In the genomic region with DNA sequence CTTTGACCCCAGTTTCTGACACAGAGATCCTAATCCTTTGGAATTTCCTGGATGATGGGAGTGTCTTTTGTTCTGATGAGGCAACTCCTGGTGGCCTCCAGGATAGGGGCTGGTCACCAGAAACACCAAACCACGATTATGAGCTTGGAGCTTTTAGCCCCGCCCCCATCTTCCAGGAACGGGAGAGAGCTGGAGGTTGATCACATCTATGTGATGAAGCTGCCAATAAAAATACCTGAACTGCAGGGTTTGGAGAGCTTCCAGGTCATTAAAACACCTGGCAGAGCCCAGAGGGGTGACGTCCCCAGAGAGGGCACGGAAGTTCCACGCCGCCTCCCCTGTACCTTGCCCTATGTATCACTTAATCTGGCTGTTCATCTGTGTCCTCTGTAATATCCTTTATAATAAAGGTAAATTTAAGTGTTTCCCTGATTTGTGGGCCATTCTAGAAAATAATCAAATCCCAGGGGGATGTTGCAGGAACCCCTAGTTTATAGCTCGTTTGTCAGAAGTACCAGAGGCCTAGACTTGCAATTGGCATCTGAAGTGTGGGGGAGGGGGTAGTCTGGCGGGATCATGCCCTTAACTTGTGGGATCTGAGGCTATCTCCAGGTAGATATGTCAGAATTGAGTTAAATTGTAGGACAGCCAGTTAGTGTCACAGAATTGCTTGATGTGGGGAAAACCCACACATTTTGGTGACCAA, we compare ENCODE assay signal across 15 cellular contexts. TPM values are rescaled to one million over a fixed set of nuclear protein-coding genes. Genes with fewer than 3 reads are reported as not detected.
DNase-seq lines count a peak whose midpoint lies in the region; ATAC-seq and TF ChIP-seq lines count a peak whose summit lies in the region.
"Had no signal": no experiment of that assay in that cellular context is flagged by ENCODE, and none has a peak within 500 bp of the region (broad histone marks: within the 10 kb centered on the region; RNA-seq: fewer than 3 reads in every experiment).

No MANE protein-coding gene starts in this region.

- H3K27ac Mint-ChIP-seq in osteocyte (ENCODE audit: unreplicated experiment) = peak overlapping the region; percentile 54
- H3K27ac Mint-ChIP-seq: activated naive CD4-positive, alpha-beta T cell treated with anti-CD3 and anti-CD28 coated beads, Interleukin-2, amount 50 U/mL, for 24 hours; CD4-positive, alpha-beta memory T cell; nephron progenitor cell; stimulated activated naive CD8-positive, alpha-beta T cell treated with anti-CD3 and anti-CD28 coated beads, Interleukin-15, Interleukin-2, amounts not matched to agents 100 ng/mL and 50 ng/mL, for 24 hours had no signal

- peaks cover 26% of the 10 kb centered on the region for H3K4me1 Mint-ChIP-seq in osteocyte (ENCODE audit: unreplicated experiment)
- H3K4me1 Mint-ChIP-seq: activated naive CD4-positive, alpha-beta T cell treated with anti-CD3 and anti-CD28 coated beads, Interleukin-2, amount 50 U/mL, for 24 hours; CD4-positive, alpha-beta memory T cell had no signal

- no peak overlapping the region for H3K4me3 Mint-ChIP-seq in osteocyte (ENCODE audit: unreplicated experiment)
- H3K4me3 Mint-ChIP-seq: activated naive CD4-positive, alpha-beta T cell treated with anti-CD3 and anti-CD28 coated beads, Interleukin-2, amount 50 U/mL, for 24 hours; CD4-positive, alpha-beta memory T cell; nephron progenitor cell; stimulated activated naive CD8-positive, alpha-beta T cell treated with anti-CD3 and anti-CD28 coated beads, Interleukin-15, Interleukin-2, amounts not matched to agents 100 ng/mL and 50 ng/mL, for 24 hours had no signal

- no peak for ATAC-seq in GM19397 (IDR thresholded peaks at IDR 0.05; ENCODE audit: unreplicated experiment)

- no peaks in the 10 kb centered on the region; the same call in 1 of the 2 replicates for H3K4me1 ChIP-seq in BE2C

- TF ChIP-seq CTCF in epithelial cell of esophagus (IDR thresholded peaks at IDR 0.05; ENCODE audit: insufficient read depth, low read depth, low read length, missing control alignments) = no peak
- TF ChIP-seq CTCF in osteocyte (IDR thresholded peaks at IDR 0.05) = no peak
- TF ChIP-seq CTCF in BE2C (IDR thresholded peaks at IDR 0.05; ENCODE audit: low read depth, low read length) = no peak

- no peaks in the 10 kb centered on the region for H3K9me3 ChIP-seq in BE2C

- no peaks in the 10 kb centered on the region for H3K9me3 Mint-ChIP-seq in osteocyte (ENCODE audit: unreplicated experiment)
- H3K9me3 Mint-ChIP-seq: activated naive CD4-positive, alpha-beta T cell treated with anti-CD3 and anti-CD28 coated beads, Interleukin-2, amount 50 U/mL, for 24 hours; nephron progenitor cell; stimulated activated naive CD8-positive, alpha-beta T cell treated with anti-CD3 and anti-CD28 coated beads, Interleukin-15, Interleukin-2, amounts not matched to agents 100 ng/mL and 50 ng/mL, for 24 hours had no signal

- H3K36me3 Mint-ChIP-seq in osteocyte (ENCODE audit: unreplicated experiment) = peaks cover 66% of the 10 kb centered on the region

- no peaks in the 10 kb centered on the region for H3K27me3 ChIP-seq in BE2C

- no peaks in the 10 kb centered on the region; the same call in 1 of the 2 replicates for H3K36me3 ChIP-seq in BE2C

- intact Hi-C loops in head of caudate nucleus (cut with DNase I) = no loop called here

- no peaks in the 10 kb centered on the region for H3K27me3 Mint-ChIP-seq in osteocyte (ENCODE audit: unreplicated experiment)
- H3K27me3 Mint-ChIP-seq: activated naive CD4-positive, alpha-beta T cell treated with anti-CD3 and anti-CD28 coated beads, Interleukin-2, amount 50 U/mL, for 24 hours; CD4-positive, alpha-beta memory T cell; stimulated activated naive CD8-positive, alpha-beta T cell treated with anti-CD3 and anti-CD28 coated beads, Interleukin-15, Interleukin-2, amounts not matched to agents 100 ng/mL and 50 ng/mL, for 24 hours had no signal

- no peak overlapping the region for H3K4me3 ChIP-seq in epithelial cell of esophagus (ENCODE audit: low read length)
- H3K4me3 ChIP-seq in BE2C (ENCODE audit: low read depth, low read length) = no peak overlapping the region

- DNase-seq in EL = peak; percentile 72
- peak; percentile 86 for DNase-seq in NCI-H460 (ENCODE audit: extremely low read depth, low read depth)
- DNase-seq in epithelial cell of esophagus (ENCODE audit: low read depth) = peak; percentile 34
- no peak for DNase-seq in osteocyte (ENCODE audit: extremely low spot score, unreplicated experiment)
- DNase-seq in middle frontal gyrus (ENCODE audit: extremely low spot score, low spot score) = no peak
- DNase-seq in BE2C = no peak
- DNase-seq in head of caudate nucleus = no peak
- DNase-seq: activated CD4-positive, alpha-beta T cell treated with anti-CD3 and anti-CD28 coated beads, Interleukin-2, amount 50 U/mL, for 1 hour; CD4-positive, alpha-beta memory T cell; effector CD8-positive, alpha-beta T cell; NCI-H1930; nephron progenitor cell had no signal

RNA-seq across cellular contexts. Expression of a gene that starts 21.2 kb away (rescaled TPM):
- 26.5 and 26.9 TPM in 2 replicates for total RNA-seq in NCI-H460 (2014; rRNA removed; shearing (Covaris generic))
- 28.7 and 61.4 TPM in 2 replicates for polyA plus RNA-seq in NCI-H460 (2014; cell fraction: nucleus; rRNA removed)
- 69.2 and 69.8 TPM in 2 replicates for total RNA-seq in osteocyte
- 11.8 TPM for polyA plus RNA-seq in BE2C (2012; ENCODE audit: insufficient read depth, insufficient read length, low read depth)

Comparison
In these comparisons a context has a peak if more than half of its experiments do, and no peak if none do; other contexts are left out.
1. DNase-seq: peak in EL (single experiment), NCI-H460 (single experiment) and epithelial cell of esophagus (single experiment); none in osteocyte (single experiment), middle frontal gyrus (single experiment), BE2C (single experiment) and head of caudate nucleus (0 of 42).